16 cellular contexts compared by ENCODE assay signal in genomic region chr17:82529914-82530300, GRCh38. TPM values are rescaled to one million over a fixed set of nuclear protein-coding genes. Genes with fewer than 3 reads are reported as not detected.
DNase-seq lines count a peak whose midpoint lies in the region; ATAC-seq, FAIRE-seq and TF ChIP-seq lines count a peak whose summit lies in the region.
"Had no signal": no experiment of that assay in that cellular context is flagged by ENCODE, and none has a peak within 500 bp of the region (broad histone marks: within the 10 kb centered on the region; RNA-seq: fewer than 3 reads in every experiment).

No MANE protein-coding gene starts in this region.

- TF ChIP-seq CTCF in SK-N-SH (IDR thresholded peaks at IDR 0.05), result no peak
- no peak for TF ChIP-seq CTCF in RWPE1 (conservative IDR thresholded peaks at IDR 0.05; ENCODE audit: low read depth)
- no peak for TF ChIP-seq CTCF in esophagus muscularis mucosa (IDR thresholded peaks at IDR 0.05)
- TF ChIP-seq CTCF in gastrocnemius medialis (IDR thresholded peaks at IDR 0.05 in 4 of 5, conservative IDR thresholded peaks at IDR 0.05 in 1 of 5), result no peak

- no peaks in the 10 kb centered on the region for H3K9me2 ChIP-seq in SK-N-SH

- in situ Hi-C loops in gastrocnemius medialis (cut with MboI; ENCODE audit: low sequenced_read_pairs in 4 of 4), result no loop called here

- no peak overlapping the region for H2AFZ ChIP-seq in SK-N-SH (ENCODE audit: low read depth)

- H3K4me2 ChIP-seq in SK-N-SH, result peak overlapping the region; percentile 56; the same call in 1 of the 2 replicates
- H3K4me2 ChIP-seq: KMS-11 had no signal

- H3K36me3 ChIP-seq in SK-N-SH (replicated peaks in 1 of 2; ENCODE audit: control insufficient read depth in 1 of 2, insufficient read depth in 2 of 2, low read length in 1 of 2), result no peaks in the 10 kb centered on the region
- H3K36me3 ChIP-seq in esophagus muscularis mucosa, result no peaks in the 10 kb centered on the region
- H3K36me3 ChIP-seq in gastrocnemius medialis, result no peaks in the 10 kb centered on the region
- H3K36me3 ChIP-seq: neutrophil had no signal

- H3K4me3 ChIP-seq in SK-N-SH (ENCODE audit: low read depth in 2 of 2, low read length in 1 of 2) (no peak overlapping the region), esophagus muscularis mucosa (no peak overlapping the region), gastrocnemius medialis (no peak overlapping the region)

- POLR2A ChIA-PET in SK-N-SH (lab: Yijun Ruan, JAX), result no interaction called here
- POLR2A ChIA-PET in RWPE1 (lab: Yijun Ruan, JAX; ENCODE audit: low non-redundant PET), result no interaction called here

- H3K9me3 ChIP-seq in SK-N-SH, result no peaks in the 10 kb centered on the region
- H3K9me3 ChIP-seq in esophagus muscularis mucosa, result no peaks in the 10 kb centered on the region
- no peaks in the 10 kb centered on the region for H3K9me3 ChIP-seq in gastrocnemius medialis
- H3K9me3 ChIP-seq: neutrophil had no signal

- FAIRE-seq in GM12891 (lab: Jason Lieb, UNC), result no peak
- FAIRE-seq: bronchial epithelial cell had no signal

- DNase-seq in SK-N-SH, result no peak
- no peak for DNase-seq in RWPE1 (ENCODE audit: low spot score)
- no peak for DNase-seq in esophagus muscularis mucosa (ENCODE audit: extremely low spot score)
- no peak for DNase-seq in gastrocnemius medialis
- DNase-seq in activated effector memory CD4-positive, alpha-beta T cell treated with anti-CD3 and anti-CD28 coated beads, Interleukin-2, amount 50 U/mL, for 16 hours, result no peak
- no peak for DNase-seq in GM12891 (ENCODE audit: insufficient read length, low spot score)
- DNase-seq: 8988T; CD4-positive, alpha-beta T cell; effector memory CD8-positive, alpha-beta T cell; NCI-H1105 treated with DMSO at 0.1 percent for 48 hours; NCI-H226 had no signal

- CTCF ChIA-PET in SK-N-SH (lab: Yijun Ruan, JAX), result interaction anchor here (1.0 to 5.4 kb wide), 12 partner anchors 8 to 286 kb away, joined by 3 to 35 read pairs (median 4); partner anchors contain the start of gene FOXK2
- CTCF ChIA-PET in RWPE1 (lab: Yijun Ruan, JAX), result interaction anchor here (0.7 kb wide), 1 partner anchor 14 kb away, joined by 3 read pairs; no protein-coding TSS in a partner anchor

- no peaks in the 10 kb centered on the region for H3K27me3 ChIP-seq in SK-N-SH (ENCODE audit: insufficient read depth)
- H3K27me3 ChIP-seq in esophagus muscularis mucosa, result no peaks in the 10 kb centered on the region
- H3K27me3 ChIP-seq in gastrocnemius medialis, result no peaks in the 10 kb centered on the region
- H3K27me3 ChIP-seq: neutrophil had no signal

- no peak for TF ChIP-seq POLR2A in esophagus muscularis mucosa (IDR thresholded peaks at IDR 0.05; ENCODE audit: low read depth)
- no peak for TF ChIP-seq POLR2A in gastrocnemius medialis (IDR thresholded peaks at IDR 0.05)
- no peak for TF ChIP-seq POLR2A in GM12891 (IDR thresholded peaks at IDR 0.05; ENCODE audit: low read depth, low read length)

- H3F3A ChIP-seq in SK-N-SH (replicated peaks; ENCODE audit: insufficient read depth), result peaks cover 43% of the 10 kb centered on the region

- TF ChIP-seq EP300 in SK-N-SH (IDR thresholded peaks at IDR 0.05; ENCODE audit: borderline replicate concordance in 1 of 2, low read depth in 1 of 2, low read length in 1 of 2) (no peak), esophagus muscularis mucosa (IDR thresholded peaks at IDR 0.05) (no peak)

- ATAC-seq in SK-N-SH treated with all-trans-retinoic acid at 6 μM for 48 hours (no peak), gastrocnemius medialis (no peak), HG02610 (IDR thresholded peaks at IDR 0.05; ENCODE audit: unreplicated experiment) (no peak)
- ATAC-seq: effector memory CD8-positive, alpha-beta T cell had no signal

- peaks cover 92% of the 10 kb centered on the region for H4K20me1 ChIP-seq in SK-N-SH (ENCODE audit: insufficient read depth)

- H3K79me2 ChIP-seq in SK-N-SH (ENCODE audit: insufficient read depth), result peaks cover 100% of the 10 kb centered on the region

- H3K4me1 ChIP-seq in SK-N-SH (ENCODE audit: control insufficient read depth in 1 of 2, insufficient read depth in 2 of 2, low read depth in 1 of 2, low read length in 1 of 2), result peaks cover 29 to 30% of the 10 kb centered on the region in 2 experiments
- peaks cover 75 to 98% (median 94%) of the 10 kb centered on the region in 4 donors for H3K4me1 ChIP-seq in esophagus muscularis mucosa
- peaks cover 82 to 84% of the 10 kb centered on the region in 2 donors for H3K4me1 ChIP-seq in gastrocnemius medialis

- intact Hi-C loops in esophagus muscularis mucosa (cut with DNase I), result loop anchor here (5.0 kb wide), 1 partner anchor 38 kb away; no protein-coding TSS in a partner anchor
- intact Hi-C loops in gastrocnemius medialis (cut with DNase I; ENCODE audit: low total_unique reads), result loop anchor here (2.0 kb wide), 1 partner anchor 63 kb away; no protein-coding TSS in a partner anchor

- peak overlapping the region; percentile 3; the same call in 1 of the 2 replicates for H3K9ac ChIP-seq in SK-N-SH
- H3K9ac ChIP-seq: KMS-11 had no signal

- 90% methylated on average over 9 of the region's 9 CpGs for WGBS in SK-N-SH (ENCODE audit: low lambda C conversion rate)
- 81% methylated on average over 9 of the region's 9 CpGs for WGBS in esophagus muscularis mucosa

- H3K27ac ChIP-seq in SK-N-SH (ENCODE audit: low read depth in 2 of 2, low read length in 1 of 2), result peak overlapping the region in 1 of 2 experiments; percentile 63; a peak in 2 of 4 replicates
- peak overlapping the region; percentile 92 for H3K27ac ChIP-seq in RWPE1
- H3K27ac ChIP-seq in esophagus muscularis mucosa (replicated peaks in 1 of 4), result peak overlapping the region; percentile 73 to 82 (median 78)
- H3K27ac ChIP-seq in gastrocnemius medialis, result peak overlapping the region; percentile 80 to 92 (median 88)
- H3K27ac ChIP-seq: KMS-11 had no signal

- no peak for TF ChIP-seq RAD21 in SK-N-SH (IDR thresholded peaks at IDR 0.05; ENCODE audit: low read length)

TF ChIP-seq in SK-N-SH, 30 proteins besides CTCF, POLR2A, EP300 and RAD21 (continues in another document):
- no peak for TF ChIP-seq SMC3 (IDR thresholded peaks at IDR 0.05; ENCODE audit: low read depth, low read length)
- TF ChIP-seq MAX (IDR thresholded peaks at IDR 0.05; ENCODE audit: low read depth), result no peak
- TF ChIP-seq TAF1 (IDR thresholded peaks at IDR 0.05; ENCODE audit: borderline replicate concordance, low read depth, low read length), result no peak
- no peak for TF ChIP-seq NRF1 (IDR thresholded peaks at IDR 0.05; ENCODE audit: low read depth, low read length)
- TF ChIP-seq TCF12 (IDR thresholded peaks at IDR 0.05), result no peak
- TF ChIP-seq FOSL2 (IDR thresholded peaks at IDR 0.05; ENCODE audit: borderline replicate concordance, low read depth), result no peak
- no peak for TF ChIP-seq RFX5 (IDR thresholded peaks at IDR 0.05; ENCODE audit: low read length)

TF ChIP-seq in SK-N-SH treated with all-trans-retinoic acid at 6 μM for 48 hours, 23 proteins besides CTCF, POLR2A, EP300 and RAD21:
- TF ChIP-seq CSRNP3 (CRISPR knock-in tag; IDR thresholded peaks at IDR 0.05) (no peak), ZFP3 (CRISPR knock-in tag; IDR thresholded peaks at IDR 0.05) (no peak), BACH2 (CRISPR knock-in tag; IDR thresholded peaks at IDR 0.05; ENCODE audit: borderline replicate concordance) (no peak), ESRRG (CRISPR knock-in tag; IDR thresholded peaks at IDR 0.05) (no peak), OSR1 (CRISPR knock-in tag; IDR thresholded peaks at IDR 0.05) (no peak), PPARA (CRISPR knock-in tag; IDR thresholded peaks at IDR 0.05; ENCODE audit: borderline replicate concordance) (no peak), CSDC2 (CRISPR knock-in tag; IDR thresholded peaks at IDR 0.05) (no peak)
TF ChIP-seq in SK-N-SH treated with all-trans-retinoic acid at 6 μM for 48 hours: peak in this region for 0.

TF ChIP-seq in GM12891, 5 proteins besides CTCF, POLR2A, EP300 and RAD21:
- TF ChIP-seq SPI1 (IDR thresholded peaks at IDR 0.05; ENCODE audit: low read depth, low read length) (no peak), POLR2AphosphoS5 (IDR thresholded peaks at IDR 0.05; ENCODE audit: low read depth, low read length) (no peak), TAF1 (IDR thresholded peaks at IDR 0.05; ENCODE audit: low read depth, low read length) (no peak), PAX5 (IDR thresholded peaks at IDR 0.05; ENCODE audit: insufficient read depth, low read length, severe bottlenecking) (no peak), POU2F2 (IDR thresholded peaks at IDR 0.05; ENCODE audit: low read depth, low read length) (no peak)
TF ChIP-seq in GM12891: peak in this region for 0.

RNA-seq across cellular contexts. Expression of gene FOXK2, which starts 10.4 kb away (rescaled TPM):
- polyA plus RNA-seq in SK-N-SH (2012; rRNA removed), result 33.6 and 36.4 TPM in 2 replicates
- polyA plus RNA-seq in SK-N-SH (2012; cell fraction: cytosol; rRNA removed), result 21.3 and 29.9 TPM in 2 replicates
- polyA plus RNA-seq in SK-N-SH (2012; cell fraction: nucleus; rRNA removed), result 43.8 and 54.0 TPM in 2 replicates
- 10 to 100 TPM; 27.0 to 51.6 (median 45.3) TPM for total RNA-seq in esophagus muscularis mucosa
- total RNA-seq in gastrocnemius medialis, result 100 to 1,000 TPM in 1 of 4 donors, 10 to 100 TPM in 3; 70.7 to 109 (median 85.0) TPM
- 19.6 TPM for polyA plus RNA-seq in GM12891 (2012; ENCODE audit: low read depth, missing spikeins)
